8 cellular contexts compared by ENCODE assay signal in genomic region chr15:51681303-51681963, GRCh38. TPM values are rescaled to one million over a fixed set of nuclear protein-coding genes. Genes with fewer than 3 reads are reported as not detected.
DNase-seq lines count a peak whose midpoint lies in the region; ATAC-seq and TF ChIP-seq lines count a peak whose summit lies in the region.

Gene SCG3, plus strand, starts transcription at chr15:51681503. Its CDS starts 253 bp downstream, at chr15:51681756.

- ATAC-seq in CD4-positive, alpha-beta T cell (ENCODE audit: poor library complexity) = peak; percentile 80
- peak; percentile 95 for ATAC-seq in IMR-90 (ENCODE audit: low read depth)

- no peak within 1 kb of the TSS for H3K4ac ChIP-seq in IMR-90 (ENCODE audit: low read depth, low read length)

- no peak within 1 kb of the TSS for H2BK5ac ChIP-seq in IMR-90 (ENCODE audit: low read depth, low read length, poor library complexity, severe bottlenecking)

- H4K5ac ChIP-seq in IMR-90 (ENCODE audit: low read depth, low read length) = no peak within 1 kb of the TSS

- peak; percentile 26 to 64 (median 46) for DNase-seq in CD4-positive, alpha-beta T cell
- DNase-seq in IMR-90 (peak; percentile 65), SHP77 (lab: John Stamatoyannopoulos, UW) (peak; percentile 81 to 89), globus pallidus (ENCODE audit: low spot score) (peak; percentile 65), substantia nigra (lab: John Stamatoyannopoulos, UW) (peak; percentile 7 to 91 (median 63)), GOT3 (lab: John Stamatoyannopoulos, UW) (no peak)
- DNase-seq in activated naive CD4-positive, alpha-beta T cell treated with anti-CD3 and anti-CD28 coated beads for 36 hours = peak; percentile 86

- no peak within 1 kb of the TSS for H3K23ac ChIP-seq in IMR-90 (ENCODE audit: low read depth, low read length)

- H3K36me3 ChIP-seq in IMR-90 (ENCODE audit: control insufficient read depth, insufficient read depth, low read length) = no peaks in the 10 kb centered on the region
- no peaks in the 10 kb centered on the region for H3K36me3 ChIP-seq in neuron (ENCODE audit: insufficient read depth, low read length)

- peak within 1 kb of the TSS; percentile 3 for H2AFZ ChIP-seq in IMR-90 (replicated peaks; ENCODE audit: low read length, poor library complexity)
- peak within 1 kb of the TSS; percentile 73 for H2AFZ ChIP-seq in neuron (ENCODE audit: low read depth, low read length)

- peaks cover 69% of the 10 kb centered on the region for H3K27me3 Mint-ChIP-seq in CD4-positive, alpha-beta T cell
- H3K27me3 Mint-ChIP-seq in activated naive CD4-positive, alpha-beta T cell treated with anti-CD3 and anti-CD28 coated beads for 36 hours (ENCODE audit: low read depth) = peaks cover 36% of the 10 kb centered on the region

- H3K56ac ChIP-seq in IMR-90 (ENCODE audit: extremely low read depth, insufficient read depth, low read length) = no peak within 1 kb of the TSS

- H3K27ac ChIP-seq in CD4-positive, alpha-beta T cell (ENCODE audit: low read depth, low read length) = no peak within 1 kb of the TSS
- H3K27ac ChIP-seq in IMR-90 (ENCODE audit: insufficient read depth, low read length) = no peak within 1 kb of the TSS
- no peak within 1 kb of the TSS for H3K27ac ChIP-seq in substantia nigra (ENCODE audit: low read depth, low read length, poor library complexity, severe bottlenecking)

- H4K20me1 ChIP-seq in IMR-90 (ENCODE audit: insufficient read depth, low read length) = no peaks in the 10 kb centered on the region

- H3K27ac Mint-ChIP-seq in CD4-positive, alpha-beta T cell = no peak within 1 kb of the TSS
- no peak within 1 kb of the TSS for H3K27ac Mint-ChIP-seq in activated naive CD4-positive, alpha-beta T cell treated with anti-CD3 and anti-CD28 coated beads for 36 hours

- H3K4me3 Mint-ChIP-seq in CD4-positive, alpha-beta T cell = no peak within 1 kb of the TSS
- H3K4me3 Mint-ChIP-seq in activated naive CD4-positive, alpha-beta T cell treated with anti-CD3 and anti-CD28 coated beads for 36 hours = peak within 1 kb of the TSS; percentile 22

- no peak within 1 kb of the TSS for H2BK120ac ChIP-seq in IMR-90 (ENCODE audit: low read depth, low read length)

- in situ Hi-C loops in IMR-90 (cut with MboI; ENCODE audit: low sequenced_read_pairs) = no loop called here

- WGBS in IMR-90 (ENCODE audit: extremely low coverage in 2 of 2, insufficient read length in 1 of 2), 2 experiments = 7% methylated on average over 14 of the region's 38 CpGs; no CpG with 5 or more reads in 1 of the 2 experiments

- no TSS peak for BruUV-seq in IMR-90 (replicated peaks; lab: Mats Ljungman, UMichigan)

- H3K79me1 ChIP-seq in IMR-90 (ENCODE audit: low read depth in 1 of 2, low read length in 2 of 2) = no peaks in the 10 kb centered on the region

- TF ChIP-seq RAD21 in IMR-90 (IDR thresholded peaks at IDR 0.05; ENCODE audit: low read length) = no peak

- H3K27me3 ChIP-seq in CD4-positive, alpha-beta T cell (ENCODE audit: control insufficient read depth, insufficient read depth, low read length) = peaks cover 52% of the 10 kb centered on the region
- peaks cover 8% of the 10 kb centered on the region for H3K27me3 ChIP-seq in IMR-90 (ENCODE audit: control insufficient read depth, insufficient read depth, low read length)
- no peaks in the 10 kb centered on the region for H3K27me3 ChIP-seq in neuron (ENCODE audit: insufficient read depth, low read length)

- intact Hi-C loops in CD4-positive, alpha-beta T cell (cut with DNase I, micrococcal nuclease) = no loop called here
- intact Hi-C loops in IMR-90 (cut with micrococcal nuclease) = no loop called here
- intact Hi-C loops in activated naive CD4-positive, alpha-beta T cell treated with anti-CD3 and anti-CD28 coated beads for 36 hours (cut with micrococcal nuclease) = loop anchor here (2.0 kb wide), 1 partner anchor 45 kb away; no protein-coding TSS in a partner anchor

- no peak within 1 kb of the TSS for H2AK5ac ChIP-seq in IMR-90 (ENCODE audit: low read depth, low read length)

- H3K36me3 Mint-ChIP-seq in CD4-positive, alpha-beta T cell (ENCODE audit: low read depth) = no peaks in the 10 kb centered on the region
- no peaks in the 10 kb centered on the region for H3K36me3 Mint-ChIP-seq in activated naive CD4-positive, alpha-beta T cell treated with anti-CD3 and anti-CD28 coated beads for 36 hours (ENCODE audit: low read depth)

- no peak within 1 kb of the TSS for H3K14ac ChIP-seq in IMR-90 (replicated peaks; ENCODE audit: low read depth, low read length)

- H3K4me3 ChIP-seq in IMR-90 (ENCODE audit: insufficient read depth, low read depth, low read length) = no peak within 1 kb of the TSS
- H3K4me3 ChIP-seq in neuron (ENCODE audit: low read length) = peak within 1 kb of the TSS; percentile 75

- no peak within 1 kb of the TSS for H2BK20ac ChIP-seq in IMR-90 (ENCODE audit: low read depth, low read length)

- no peaks in the 10 kb centered on the region for H3K9me1 ChIP-seq in IMR-90 (ENCODE audit: insufficient read depth, low read length)

- CTCF ChIA-PET in CD4-positive, alpha-beta T cell (lab: Charles Lee) = interaction anchor here (1.2 to 1.6 kb wide), 2 partner anchors 18 to 95 kb away, joined by 3 to 6 read pairs; no protein-coding TSS in a partner anchor
- CTCF ChIA-PET in IMR-90 (lab: Yijun Ruan, JAX) = interaction anchor here (0.9 to 1.8 kb wide), 2 partner anchors 9 to 78 kb away, joined by 3 to 4 read pairs; no protein-coding TSS in a partner anchor
- CTCF ChIA-PET in activated naive CD4-positive, alpha-beta T cell treated with anti-CD3 and anti-CD28 coated beads for 36 hours (lab: Charles Lee) = interaction anchor here (0.8 to 2.6 kb wide), 2 partner anchors 14 to 31 kb away, joined by 3 to 11 read pairs; no protein-coding TSS in a partner anchor

- H3K9ac ChIP-seq in IMR-90 (ENCODE audit: low read depth, low read length) = no peak within 1 kb of the TSS

- peak within 1 kb of the TSS; percentile 39; the same call in 1 of the 2 replicates for H3K4me2 ChIP-seq in IMR-90 (ENCODE audit: low read depth, low read length)

- no peak within 1 kb of the TSS for H4K91ac ChIP-seq in IMR-90 (ENCODE audit: insufficient read depth, low read depth, low read length)

- no peak within 1 kb of the TSS for H2BK15ac ChIP-seq in IMR-90 (ENCODE audit: low read depth, low read length)

- peaks cover 3% of the 10 kb centered on the region for H3K9me3 Mint-ChIP-seq in CD4-positive, alpha-beta T cell
- H3K9me3 Mint-ChIP-seq in activated naive CD4-positive, alpha-beta T cell treated with anti-CD3 and anti-CD28 coated beads for 36 hours = no peaks in the 10 kb centered on the region

- no peak within 1 kb of the TSS for H4K8ac ChIP-seq in IMR-90 (ENCODE audit: low read depth in 2 of 2, low read length in 2 of 2)

- H3K4me1 ChIP-seq in IMR-90 (ENCODE audit: control insufficient read depth, insufficient read depth, low read length) (no peaks in the 10 kb centered on the region), neuron (ENCODE audit: insufficient read depth, low read length) (peaks cover 14% of the 10 kb centered on the region)

- TF ChIP-seq CTCF in CD4-positive, alpha-beta T cell (IDR thresholded peaks at IDR 0.05) = no peak
- TF ChIP-seq CTCF in IMR-90 (conservative IDR thresholded peaks at IDR 0.05; ENCODE audit: low read depth, low read length) = no peak

- no peaks in the 10 kb centered on the region for H3K4me1 Mint-ChIP-seq in CD4-positive, alpha-beta T cell (ENCODE audit: low read depth)
- H3K4me1 Mint-ChIP-seq in activated naive CD4-positive, alpha-beta T cell treated with anti-CD3 and anti-CD28 coated beads for 36 hours (ENCODE audit: low read depth) = peaks cover 5% of the 10 kb centered on the region

- dilution Hi-C loops in IMR-90 (cut with HindIII; ENCODE audit: low sequenced_read_pairs, unreplicated experiment) = no loop called here

- H2AK9ac ChIP-seq in IMR-90 (replicated peaks; ENCODE audit: low read depth, low read length, poor library complexity) = no peak within 1 kb of the TSS

- POLR2A ChIA-PET in CD4-positive, alpha-beta T cell (lab: Charles Lee) = interaction anchor here (0.7 to 1.1 kb wide), 2 partner anchors 24 to 71 kb away, joined by 3 to 4 read pairs; no protein-coding TSS in a partner anchor
- POLR2A ChIA-PET in IMR-90 (lab: Charles Lee; ENCODE audit: unreplicated experiment) = no interaction called here

- H3K9me3 ChIP-seq in CD4-positive, alpha-beta T cell (ENCODE audit: control insufficient read depth, low read length) = no peaks in the 10 kb centered on the region
- no peaks in the 10 kb centered on the region for H3K9me3 ChIP-seq in IMR-90 (ENCODE audit: control insufficient read depth, insufficient read depth, low read length)
- H3K9me3 ChIP-seq in neuron (ENCODE audit: low read length) = no peaks in the 10 kb centered on the region

- no peak within 1 kb of the TSS for H3K18ac ChIP-seq in IMR-90 (ENCODE audit: low read depth, low read length)

- TF ChIP-seq POLR2A in IMR-90 (IDR thresholded peaks at IDR 0.05; ENCODE audit: low read depth, low read length) = no peak

TF ChIP-seq in IMR-90, 13 proteins besides CTCF, POLR2A, EP300 and RAD21:
- TF ChIP-seq CEBPB (IDR thresholded peaks at IDR 0.05; ENCODE audit: low read depth, low read length) (no peak), MXI1 (IDR thresholded peaks at IDR 0.05; ENCODE audit: borderline replicate concordance, low read depth, low read length) (0 out of 2 replicates have a peak, but pooled peaks have one; percentile 11), RCOR1 (IDR thresholded peaks at IDR 0.05; ENCODE audit: insufficient replicate concordance, low read length) (peak; percentile 42)

RNA-seq across cellular contexts. Expression of gene SCG3, which starts in this region (rescaled TPM):
- not detected for total RNA-seq in CD4-positive, alpha-beta T cell
- total RNA-seq in IMR-90 (2012; rRNA removed) = not detected in 2 replicates
- 0.02 TPM in 1 of 2 replicates, not detected in the other for polyA plus RNA-seq in IMR-90 (2012; rRNA removed)
- not detected in 2 replicates for polyA plus RNA-seq in IMR-90 (2012; cell fraction: cytosol; rRNA removed)
- not detected in 2 replicates for polyA plus RNA-seq in IMR-90 (2012; cell fraction: nucleus; rRNA removed; ENCODE audit: low replicate concordance)
- not detected for total RNA-seq in activated naive CD4-positive, alpha-beta T cell treated with anti-CD3 and anti-CD28 coated beads for 36 hours

Comparison
In these comparisons a context has a peak if more than half of its experiments do, and no peak if none do; other contexts are left out.
1. Peak in DNase-seq and ATAC-seq in CD4-positive, alpha-beta T cell; RNA of the gene not detected or under 1 TPM.
2. Peak in DNase-seq, ATAC-seq and H3K4me2 ChIP-seq in IMR-90; RNA of the gene not detected or under 1 TPM.
3. Peak in DNase-seq in activated naive CD4-positive, alpha-beta T cell treated with anti-CD3 and anti-CD28 coated beads for 36 hours; RNA of the gene not detected or under 1 TPM.